Comparison of ENCODE assay signal across 10 cellular contexts in the genomic region with DNA sequence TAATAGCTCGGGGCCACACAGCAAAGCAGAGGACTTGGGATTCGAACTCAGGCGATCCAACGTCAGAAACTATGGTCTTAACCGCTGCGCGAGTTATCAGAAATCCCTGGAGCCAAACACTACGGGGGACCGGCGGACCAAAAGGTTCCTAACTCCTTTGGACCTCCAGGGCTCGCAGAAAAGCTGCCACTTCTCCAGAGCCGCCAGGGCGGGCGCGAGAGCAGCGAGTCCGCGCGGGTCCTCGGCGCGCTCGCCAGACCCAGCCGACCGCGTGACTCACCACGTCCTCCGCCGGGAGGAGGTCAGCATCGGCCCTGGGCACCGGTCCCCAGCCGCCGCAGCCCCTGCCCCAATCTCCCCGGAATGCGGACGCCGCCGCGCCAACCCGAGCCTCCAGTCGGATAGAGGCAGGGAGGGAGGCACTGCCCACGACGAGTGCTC. TPM values are rescaled to one million over a fixed set of nuclear protein-coding genes. Genes with fewer than 3 reads are reported as not detected.
DNase-seq lines count a peak whose midpoint lies in the region; ATAC-seq and TF ChIP-seq lines count a peak whose summit lies in the region.
"Had no signal": no experiment of that assay in that cellular context is flagged by ENCODE, and none has a peak within 500 bp of the region (broad histone marks: within the 10 kb centered on the region; RNA-seq: fewer than 3 reads in every experiment).

No MANE protein-coding gene starts in this region.

- TF ChIP-seq CTCF in endodermal cell (conservative IDR thresholded peaks at IDR 0.05) (peak; percentile 31), neural crest cell (conservative IDR thresholded peaks at IDR 0.05) (no peak)

- ATAC-seq in HG02759 (IDR thresholded peaks at IDR 0.05; ENCODE audit: unreplicated experiment) (no peak), HG03520 (IDR thresholded peaks at IDR 0.05; ENCODE audit: unreplicated experiment) (no peak)

- H3K4me3 Mint-ChIP-seq in endodermal cell (peak overlapping the region; percentile 51), neural crest cell (peak overlapping the region; percentile 47)

- H4K20me1 ChIP-seq in BLaER1: peaks cover 83% of the 10 kb centered on the region

- H3K27me3 Mint-ChIP-seq in endodermal cell (ENCODE audit: insufficient read depth) (peaks cover 100% of the 10 kb centered on the region), neural crest cell (ENCODE audit: low read depth) (peaks cover 100% of the 10 kb centered on the region)

- no peak overlapping the region for H3K27ac ChIP-seq in BLaER1
- no peak overlapping the region for H3K27ac ChIP-seq in endodermal cell (ENCODE audit: low read depth, low read length)

- H3K9ac ChIP-seq in BLaER1 (no peak overlapping the region), endodermal cell (ENCODE audit: extremely low read depth, low read length, poor library complexity, severe bottlenecking) (no peak overlapping the region)

- H3K36me3 Mint-ChIP-seq in endodermal cell (ENCODE audit: low read depth) (no peaks in the 10 kb centered on the region), neural crest cell (ENCODE audit: low read depth) (no peaks in the 10 kb centered on the region)
- H3K36me3 Mint-ChIP-seq: memory B cell had no signal

- H3K9me3 ChIP-seq in BLaER1 (peaks cover 23% of the 10 kb centered on the region), MG63 (no peaks in the 10 kb centered on the region), endodermal cell (ENCODE audit: control insufficient read depth, low read length) (no peaks in the 10 kb centered on the region)

- peaks cover 4% of the 10 kb centered on the region for H3K4me1 Mint-ChIP-seq in endodermal cell
- peaks cover 13% of the 10 kb centered on the region for H3K4me1 Mint-ChIP-seq in neural crest cell

- peak overlapping the region; percentile 27; the same call in 1 of the 2 replicates for H3K4me3 ChIP-seq in BLaER1
- H3K4me3 ChIP-seq in MG63: peak overlapping the region; percentile 29
- H3K4me3 ChIP-seq in endodermal cell (ENCODE audit: low read length): peak overlapping the region; percentile 75

- H3K36me3 ChIP-seq in BLaER1: no peaks in the 10 kb centered on the region
- no peaks in the 10 kb centered on the region for H3K36me3 ChIP-seq in MG63
- H3K36me3 ChIP-seq in endodermal cell (ENCODE audit: control insufficient read depth, insufficient read depth, low read length): no peaks in the 10 kb centered on the region

- no peaks in the 10 kb centered on the region for H3K4me1 ChIP-seq in BLaER1
- no peaks in the 10 kb centered on the region for H3K4me1 ChIP-seq in endodermal cell (ENCODE audit: control insufficient read depth, insufficient read depth, low read length)

- H3K27ac Mint-ChIP-seq in endodermal cell: no peak overlapping the region
- no peak overlapping the region for H3K27ac Mint-ChIP-seq in neural crest cell (ENCODE audit: unreplicated experiment)
- H3K27ac Mint-ChIP-seq: memory B cell had no signal

- DNase-seq in MG63 (peak; percentile 68), endodermal cell (peak; percentile 78), neural crest cell (ENCODE audit: low read depth, low spot score) (no peak), SHP77 (lab: John Stamatoyannopoulos, UW) (no peak), NCI-H82 treated with DMSO at 0.1 percent for 48 hours (lab: John Stamatoyannopoulos, UW; ENCODE audit: unreplicated experiment) (no peak)
- DNase-seq: activated naive CD4-positive, alpha-beta T cell treated with anti-CD3 and anti-CD28 coated beads, Interleukin-2, amount 50 U/mL, for 16 hours had no signal

- no peaks in the 10 kb centered on the region for H3K9me3 Mint-ChIP-seq in endodermal cell
- H3K9me3 Mint-ChIP-seq in neural crest cell: no peaks in the 10 kb centered on the region

- WGBS in endodermal cell (ENCODE audit: insufficient coverage in 1 of 2, insufficient read length in 1 of 2), 2 experiments: 3% methylated on average over 23 to 43 of the region's 43 CpGs

- H3K27me3 ChIP-seq in BLaER1: peaks cover 100% of the 10 kb centered on the region
- H3K27me3 ChIP-seq in MG63: peaks cover 42% of the 10 kb centered on the region
- H3K27me3 ChIP-seq in endodermal cell (ENCODE audit: control insufficient read depth, insufficient read depth, low read length, poor library complexity, severe bottlenecking): peaks cover 100% of the 10 kb centered on the region

- no peak overlapping the region for H3K4me2 ChIP-seq in BLaER1

RNA-seq across cellular contexts. Expression of gene ALX4, which starts 6.0 kb away (rescaled TPM):
- 0.16 TPM in 1 of 2 replicates, not detected in the other for total RNA-seq in MG63 (2014; rRNA removed; shearing (Covaris generic); ENCODE audit: low replicate concordance)
- not detected for total RNA-seq in endodermal cell
- polyA plus RNA-seq in endodermal cell (2013, experiment 1 of 2): 0.43 TPM
- polyA plus RNA-seq in endodermal cell (2013, experiment 2 of 2): 0.33 TPM
- total RNA-seq in neural crest cell: 0.05 TPM in 2 replicates

Comparison
In these comparisons a context has a peak if more than half of its experiments do, and no peak if none do; other contexts are left out.
1. DNase-seq: peak in MG63 (single experiment) and endodermal cell (single experiment); none in neural crest cell (single experiment), SHP77 (0 of 2) and NCI-H82 treated with DMSO at 0.1 percent for 48 hours (single experiment).
2. Peak in every context shown above with its lines, with median percentiles within 50 percentile points of each other: H3K4me3 ChIP-seq.